Comparison of ENCODE assay signal across 7 cellular contexts in the genomic region with DNA sequence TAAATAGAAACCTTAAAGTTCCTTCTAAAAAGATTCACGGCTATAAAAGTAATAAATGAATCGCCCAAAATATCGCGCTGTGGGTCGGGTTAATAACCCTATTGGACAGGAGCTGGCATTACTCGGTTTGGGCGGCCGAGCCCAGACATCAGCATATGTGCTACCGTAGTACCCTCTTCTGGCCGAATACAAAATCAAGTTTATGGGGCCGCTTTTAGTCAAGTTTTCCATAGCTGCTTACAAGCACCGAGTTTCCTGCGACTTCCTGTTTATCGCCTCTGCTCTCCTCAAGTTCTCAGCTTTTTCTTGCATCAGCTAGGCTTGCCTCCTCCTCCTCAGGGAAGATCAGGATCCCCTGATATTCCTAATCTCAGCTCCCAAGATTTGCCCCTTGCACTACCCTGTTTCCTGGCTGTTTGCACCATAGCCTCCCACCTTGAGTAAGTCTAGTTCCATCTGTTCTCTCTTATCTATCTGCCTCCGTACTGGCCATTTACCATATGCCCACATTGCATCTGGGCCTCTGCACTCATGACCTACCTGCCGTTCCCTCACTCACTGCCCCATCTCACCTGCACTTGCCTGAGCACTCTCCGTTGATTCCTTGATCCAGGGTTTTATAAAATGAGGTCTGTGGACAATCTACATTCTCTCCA. TPM values are rescaled to one million over a fixed set of nuclear protein-coding genes. Genes with fewer than 3 reads are reported as not detected.
A peak's percentile ranks its signal among the peaks of the same experiment; 100 is the strongest.
DNase-seq lines count a peak whose midpoint lies in the region; ATAC-seq, FAIRE-seq and TF ChIP-seq lines count a peak whose summit lies in the region.

No MANE protein-coding gene starts in this region.

- TF ChIP-seq CTCF in GM13976 (IDR thresholded peaks at IDR 0.05; ENCODE audit: borderline replicate concordance, control extremely low read depth, extremely low read depth, insufficient read depth, missing control alignments) (peak; percentile 51), WTC11 (IDR thresholded peaks at IDR 0.05) (no peak), osteocyte (IDR thresholded peaks at IDR 0.05) (no peak)

- H3K4me3 Mint-ChIP-seq in WTC11 (no peak overlapping the region; the same call in 1 of the 2 replicates), osteocyte (ENCODE audit: unreplicated experiment) (no peak overlapping the region)
- H3K4me3 Mint-ChIP-seq in stimulated activated effector memory CD8-positive, alpha-beta T cell treated with anti-CD3 and anti-CD28 coated beads, Interleukin-12 subunit alpha, Interleukin-12 subunit beta, amount 100 ng/mL, for 72 hours, result peak overlapping the region; percentile 70

- H3K27ac Mint-ChIP-seq in WTC11 (no peak overlapping the region), osteocyte (ENCODE audit: unreplicated experiment) (no peak overlapping the region)
- peak overlapping the region; percentile 80 for H3K27ac Mint-ChIP-seq in stimulated activated effector memory CD8-positive, alpha-beta T cell treated with anti-CD3 and anti-CD28 coated beads, Interleukin-12 subunit alpha, Interleukin-12 subunit beta, amount 100 ng/mL, for 72 hours

- no peaks in the 10 kb centered on the region for H3K27me3 ChIP-seq in MG63

- in situ Hi-C loops in GM13976 (cut with MboI; ENCODE audit: low sequenced_read_pairs, unreplicated experiment), result no loop called here

- no peaks in the 10 kb centered on the region; the same call in 1 of the 2 replicates for H3K9me3 ChIP-seq in MG63

- H3K4me1 Mint-ChIP-seq in WTC11 (no peaks in the 10 kb centered on the region), osteocyte (ENCODE audit: unreplicated experiment) (no peaks in the 10 kb centered on the region)
- H3K4me1 Mint-ChIP-seq in stimulated activated effector memory CD8-positive, alpha-beta T cell treated with anti-CD3 and anti-CD28 coated beads, Interleukin-12 subunit alpha, Interleukin-12 subunit beta, amount 100 ng/mL, for 72 hours, result peaks cover 35% of the 10 kb centered on the region

- H3K27me3 Mint-ChIP-seq in WTC11 (ENCODE audit: low read depth) (peaks cover 21% of the 10 kb centered on the region), osteocyte (ENCODE audit: unreplicated experiment) (no peaks in the 10 kb centered on the region)

- peak; percentile 86 for DNase-seq in GM13976 (ENCODE audit: low spot score)
- DNase-seq in H54 (ENCODE audit: insufficient read length, low spot score), result peak; percentile 18
- DNase-seq in MG63, result peak; percentile 51
- peak; percentile 28 for DNase-seq in WTC11 (ENCODE audit: low spot score)
- DNase-seq in globus pallidus (ENCODE audit: low spot score), result peak; percentile 10
- DNase-seq in stimulated activated effector memory CD8-positive, alpha-beta T cell treated with anti-CD3 and anti-CD28 coated beads, Interleukin-12 subunit alpha, Interleukin-12 subunit beta, amount 100 ng/mL, for 72 hours (ENCODE audit: low spot score in 2 of 2), result peak in 1 of 2 donors; percentile 65
- DNase-seq in osteocyte (ENCODE audit: extremely low spot score, unreplicated experiment), result no peak

- peak; percentile 94 for ATAC-seq in WTC11
- peak; percentile 87 for ATAC-seq in stimulated activated effector memory CD8-positive, alpha-beta T cell treated with anti-CD3 and anti-CD28 coated beads, Interleukin-12 subunit alpha, Interleukin-12 subunit beta, amount 100 ng/mL, for 72 hours

- no peak for TF ChIP-seq POLR2A in H54 (IDR thresholded peaks at IDR 0.05; ENCODE audit: low read depth, low read length)

- POLR2A ChIA-PET in WTC11 (lab: Charles Lee), result no interaction called here

- H3K36me3 ChIP-seq in MG63, result no peaks in the 10 kb centered on the region

- H3K36me3 Mint-ChIP-seq in WTC11 (peaks cover 6% of the 10 kb centered on the region), osteocyte (ENCODE audit: unreplicated experiment) (no peaks in the 10 kb centered on the region)
- H3K36me3 Mint-ChIP-seq in stimulated activated effector memory CD8-positive, alpha-beta T cell treated with anti-CD3 and anti-CD28 coated beads, Interleukin-12 subunit alpha, Interleukin-12 subunit beta, amount 100 ng/mL, for 72 hours, result peaks cover 5% of the 10 kb centered on the region

- H3K4me3 ChIP-seq in MG63, result peak overlapping the region; percentile 24; the same call in 1 of the 2 replicates

- no peak for FAIRE-seq in H54 (lab: Jason Lieb, UNC)

- CTCF ChIA-PET in WTC11 (lab: Charles Lee), result interaction anchor here (0.6 to 1.4 kb wide), 9 partner anchors 9 to 173 kb away, joined by 3 to 7 read pairs (median 4); a partner anchor contains a TSS

- peaks cover 14% of the 10 kb centered on the region for H3K9me3 Mint-ChIP-seq in WTC11
- H3K9me3 Mint-ChIP-seq in stimulated activated effector memory CD8-positive, alpha-beta T cell treated with anti-CD3 and anti-CD28 coated beads, Interleukin-12 subunit alpha, Interleukin-12 subunit beta, amount 100 ng/mL, for 72 hours, result no peaks in the 10 kb centered on the region
- H3K9me3 Mint-ChIP-seq in osteocyte (ENCODE audit: unreplicated experiment), result no peaks in the 10 kb centered on the region

TF ChIP-seq in WTC11, 78 proteins besides CTCF, POLR2A, EP300 and RAD21:
- TF ChIP-seq ESRRA (CRISPR knock-in tag; IDR thresholded peaks at IDR 0.05; ENCODE audit: borderline replicate concordance) (no peak), NFE2L1 (CRISPR knock-in tag; IDR thresholded peaks at IDR 0.05) (no peak), KAT7 (CRISPR knock-in tag; IDR thresholded peaks at IDR 0.05; ENCODE audit: borderline replicate concordance) (no peak), SP1 (CRISPR knock-in tag; conservative IDR thresholded peaks at IDR 0.05) (no peak), ETV6 (CRISPR knock-in tag; IDR thresholded peaks at IDR 0.05) (no peak), PRRX2 (CRISPR knock-in tag; IDR thresholded peaks at IDR 0.05) (no peak)
- TF ChIP-seq, protein P1, sequence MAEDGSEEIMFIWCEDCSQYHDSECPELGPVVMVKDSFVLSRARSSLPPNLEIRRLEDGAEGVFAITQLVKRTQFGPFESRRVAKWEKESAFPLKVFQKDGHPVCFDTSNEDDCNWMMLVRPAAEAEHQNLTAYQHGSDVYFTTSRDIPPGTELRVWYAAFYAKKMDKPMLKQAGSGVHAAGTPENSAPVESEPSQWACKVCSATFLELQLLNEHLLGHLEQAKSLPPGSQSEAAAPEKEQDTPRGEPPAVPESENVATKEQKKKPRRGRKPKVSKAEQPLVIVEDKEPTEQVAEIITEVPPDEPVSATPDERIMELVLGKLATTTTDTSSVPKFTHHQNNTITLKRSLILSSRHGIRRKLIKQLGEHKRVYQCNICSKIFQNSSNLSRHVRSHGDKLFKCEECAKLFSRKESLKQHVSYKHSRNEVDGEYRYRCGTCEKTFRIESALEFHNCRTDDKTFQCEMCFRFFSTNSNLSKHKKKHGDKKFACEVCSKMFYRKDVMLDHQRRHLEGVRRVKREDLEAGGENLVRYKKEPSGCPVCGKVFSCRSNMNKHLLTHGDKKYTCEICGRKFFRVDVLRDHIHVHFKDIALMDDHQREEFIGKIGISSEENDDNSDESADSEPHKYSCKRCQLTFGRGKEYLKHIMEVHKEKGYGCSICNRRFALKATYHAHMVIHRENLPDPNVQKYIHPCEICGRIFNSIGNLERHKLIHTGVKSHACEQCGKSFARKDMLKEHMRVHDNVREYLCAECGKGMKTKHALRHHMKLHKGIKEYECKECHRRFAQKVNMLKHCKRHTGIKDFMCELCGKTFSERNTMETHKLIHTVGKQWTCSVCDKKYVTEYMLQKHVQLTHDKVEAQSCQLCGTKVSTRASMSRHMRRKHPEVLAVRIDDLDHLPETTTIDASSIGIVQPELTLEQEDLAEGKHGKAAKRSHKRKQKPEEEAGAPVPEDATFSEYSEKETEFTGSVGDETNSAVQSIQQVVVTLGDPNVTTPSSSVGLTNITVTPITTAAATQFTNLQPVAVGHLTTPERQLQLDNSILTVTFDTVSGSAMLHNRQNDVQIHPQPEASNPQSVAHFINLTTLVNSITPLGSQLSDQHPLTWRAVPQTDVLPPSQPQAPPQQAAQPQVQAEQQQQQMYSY (CRISPR knock-in tag; IDR thresholded peaks at IDR 0.05), result no peak
- TF ChIP-seq, protein P2, sequence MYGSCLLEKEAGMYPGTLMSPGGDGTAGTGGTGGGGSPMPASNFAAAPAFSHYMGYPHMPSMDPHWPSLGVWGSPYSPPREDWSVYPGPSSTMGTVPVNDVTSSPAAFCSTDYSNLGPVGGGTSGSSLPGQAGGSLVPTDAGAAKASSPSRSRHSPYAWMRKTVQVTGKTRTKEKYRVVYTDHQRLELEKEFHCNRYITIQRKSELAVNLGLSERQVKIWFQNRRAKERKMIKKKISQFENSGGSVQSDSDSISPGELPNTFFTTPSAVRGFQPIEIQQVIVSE (CRISPR knock-in tag; IDR thresholded peaks at IDR 0.05; ENCODE audit: borderline replicate concordance), result no peak
- TF ChIP-seq, protein P3, sequence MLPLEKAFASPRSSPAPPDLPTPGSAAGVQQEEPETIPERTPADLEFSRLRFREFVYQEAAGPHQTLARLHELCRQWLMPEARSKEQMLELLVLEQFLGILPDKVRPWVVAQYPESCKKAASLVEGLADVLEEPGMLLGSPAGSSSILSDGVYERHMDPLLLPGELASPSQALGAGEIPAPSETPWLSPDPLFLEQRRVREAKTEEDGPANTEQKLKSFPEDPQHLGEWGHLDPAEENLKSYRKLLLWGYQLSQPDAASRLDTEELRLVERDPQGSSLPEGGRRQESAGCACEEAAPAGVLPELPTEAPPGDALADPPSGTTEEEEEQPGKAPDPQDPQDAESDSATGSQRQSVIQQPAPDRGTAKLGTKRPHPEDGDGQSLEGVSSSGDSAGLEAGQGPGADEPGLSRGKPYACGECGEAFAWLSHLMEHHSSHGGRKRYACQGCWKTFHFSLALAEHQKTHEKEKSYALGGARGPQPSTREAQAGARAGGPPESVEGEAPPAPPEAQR (CRISPR knock-in tag; IDR thresholded peaks at IDR 0.05), result no peak
- TF ChIP-seq, protein P4, sequence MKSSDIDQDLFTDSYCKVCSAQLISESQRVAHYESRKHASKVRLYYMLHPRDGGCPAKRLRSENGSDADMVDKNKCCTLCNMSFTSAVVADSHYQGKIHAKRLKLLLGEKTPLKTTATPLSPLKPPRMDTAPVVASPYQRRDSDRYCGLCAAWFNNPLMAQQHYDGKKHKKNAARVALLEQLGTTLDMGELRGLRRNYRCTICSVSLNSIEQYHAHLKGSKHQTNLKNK (CRISPR knock-in tag; IDR thresholded peaks at IDR 0.05), result no peak

RNA-seq across cellular contexts. Expression of a gene that starts 56.1 kb away (rescaled TPM):
- 61.1 and 66.1 TPM in 2 replicates for total RNA-seq in MG63 (2014; rRNA removed; shearing (Covaris generic); ENCODE audit: low replicate concordance)
- total RNA-seq in WTC11 (2021), result 20.3 to 24.8 TPM (median 23.8 TPM) in 3 replicates
- 83.4 and 89.0 TPM in 2 replicates for total RNA-seq in osteocyte
